ENCODE assay signal across 1 cellular context in the genomic region with DNA sequence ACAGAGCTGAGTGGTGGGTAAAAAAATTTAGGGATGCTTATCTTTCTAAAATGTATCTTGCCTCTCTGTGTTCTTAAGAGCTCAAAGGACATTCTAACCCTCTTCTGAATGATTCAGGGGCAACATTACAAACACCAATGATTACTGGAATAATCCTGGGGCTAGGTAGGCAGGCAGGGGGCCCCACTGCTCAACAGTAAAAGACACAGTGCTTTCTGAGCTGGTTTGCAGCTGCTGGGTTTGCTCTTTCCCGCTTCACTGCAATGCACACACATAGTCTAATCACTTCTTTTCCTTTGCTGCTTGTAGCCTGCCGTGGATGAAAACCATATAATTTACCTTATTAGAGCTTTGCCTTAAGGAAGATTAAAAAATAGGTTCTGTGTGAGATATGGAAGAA.
TF ChIP-seq lines count a peak whose summit lies in the region.

No MANE protein-coding gene starts in this region.

TF ChIP-seq in HCT116, 20 proteins besides CTCF, POLR2A, EP300 and RAD21 (continued from another document):
- TF ChIP-seq, protein P1, sequence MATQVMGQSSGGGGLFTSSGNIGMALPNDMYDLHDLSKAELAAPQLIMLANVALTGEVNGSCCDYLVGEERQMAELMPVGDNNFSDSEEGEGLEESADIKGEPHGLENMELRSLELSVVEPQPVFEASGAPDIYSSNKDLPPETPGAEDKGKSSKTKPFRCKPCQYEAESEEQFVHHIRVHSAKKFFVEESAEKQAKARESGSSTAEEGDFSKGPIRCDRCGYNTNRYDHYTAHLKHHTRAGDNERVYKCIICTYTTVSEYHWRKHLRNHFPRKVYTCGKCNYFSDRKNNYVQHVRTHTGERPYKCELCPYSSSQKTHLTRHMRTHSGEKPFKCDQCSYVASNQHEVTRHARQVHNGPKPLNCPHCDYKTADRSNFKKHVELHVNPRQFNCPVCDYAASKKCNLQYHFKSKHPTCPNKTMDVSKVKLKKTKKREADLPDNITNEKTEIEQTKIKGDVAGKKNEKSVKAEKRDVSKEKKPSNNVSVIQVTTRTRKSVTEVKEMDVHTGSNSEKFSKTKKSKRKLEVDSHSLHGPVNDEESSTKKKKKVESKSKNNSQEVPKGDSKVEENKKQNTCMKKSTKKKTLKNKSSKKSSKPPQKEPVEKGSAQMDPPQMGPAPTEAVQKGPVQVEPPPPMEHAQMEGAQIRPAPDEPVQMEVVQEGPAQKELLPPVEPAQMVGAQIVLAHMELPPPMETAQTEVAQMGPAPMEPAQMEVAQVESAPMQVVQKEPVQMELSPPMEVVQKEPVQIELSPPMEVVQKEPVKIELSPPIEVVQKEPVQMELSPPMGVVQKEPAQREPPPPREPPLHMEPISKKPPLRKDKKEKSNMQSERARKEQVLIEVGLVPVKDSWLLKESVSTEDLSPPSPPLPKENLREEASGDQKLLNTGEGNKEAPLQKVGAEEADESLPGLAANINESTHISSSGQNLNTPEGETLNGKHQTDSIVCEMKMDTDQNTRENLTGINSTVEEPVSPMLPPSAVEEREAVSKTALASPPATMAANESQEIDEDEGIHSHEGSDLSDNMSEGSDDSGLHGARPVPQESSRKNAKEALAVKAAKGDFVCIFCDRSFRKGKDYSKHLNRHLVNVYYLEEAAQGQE (IDR thresholded peaks at IDR 0.05; ENCODE audit: low read depth) = no peak
- no peak for TF ChIP-seq JUND (IDR thresholded peaks at IDR 0.05)
- no peak for TF ChIP-seq ZFX (IDR thresholded peaks at IDR 0.05)
- TF ChIP-seq ZNF274 (IDR thresholded peaks at IDR 0.05; ENCODE audit: low read depth, low read length) = no peak
- no peak for TF ChIP-seq EZH2 (IDR thresholded peaks at IDR 0.05)
- no peak for TF ChIP-seq EGR1 (IDR thresholded peaks at IDR 0.05; ENCODE audit: low read depth)
- TF ChIP-seq CBX3 (IDR thresholded peaks at IDR 0.05; ENCODE audit: low read depth) = no peak
- TF ChIP-seq SRF (IDR thresholded peaks at IDR 0.05; ENCODE audit: low read depth) = no peak
- no peak for TF ChIP-seq SP1 (IDR thresholded peaks at IDR 0.05; ENCODE audit: low read depth)
TF ChIP-seq in HCT116: peak in this region for 0.
